Comparison of ENCODE assay signal across 8 cellular contexts in genomic region chr15:89017370-89018066, GRCh38.
DNase-seq lines count a peak whose midpoint lies in the region; TF ChIP-seq lines count a peak whose summit lies in the region.

No MANE protein-coding gene starts in this region.

- DNase-seq in NK-92 treated with Interleukin-12 subunit alpha and Interleukin-12 subunit beta, amount 100 ng/mL, for 24 hours (lab: John Stamatoyannopoulos, UW), result peak; percentile 39
- DNase-seq in NK-92 (lab: John Stamatoyannopoulos, UW; ENCODE audit: unreplicated experiment) (no peak), HT1080 (ENCODE audit: low read depth) (peak; percentile 65), OCI-M2 (lab: John Stamatoyannopoulos, UW; ENCODE audit: unreplicated experiment) (peak; percentile 62), esophagus muscularis mucosa (ENCODE audit: extremely low spot score) (peak; percentile 94), myocyte (ENCODE audit: low read depth) (peak; percentile 85)
- DNase-seq in activated T-cell treated with anti-CD3 and anti-CD28 coated beads, Interleukin-2, amount 50 U/mL, for 1 hour, result peak; percentile 88
- peak; percentile 57 to 86 for DNase-seq in stimulated activated CD8-positive, alpha-beta memory T cell treated with anti-CD3 and anti-CD28 coated beads, Interleukin-4, amount 100 ng/mL, for 4 hours (ENCODE audit: low read depth in 2 of 2, low spot score in 1 of 2)

- no peak for TF ChIP-seq EP300 in esophagus muscularis mucosa (IDR thresholded peaks at IDR 0.05)

- H3K9me3 ChIP-seq in esophagus muscularis mucosa, result no peaks in the 10 kb centered on the region

- peak; percentile 76 to 80 (median 77) for TF ChIP-seq CTCF in esophagus muscularis mucosa (IDR thresholded peaks at IDR 0.05)

- peak overlapping the region; percentile 82 to 92 (median 87) for H3K27ac ChIP-seq in esophagus muscularis mucosa (replicated peaks in 1 of 4)

- H3K4me1 ChIP-seq in esophagus muscularis mucosa, result peaks cover 42 to 65% (median 63%) of the 10 kb centered on the region in 4 donors

- peak overlapping the region; percentile 26 to 46 (median 36) for H3K4me3 ChIP-seq in esophagus muscularis mucosa

- H3K27me3 ChIP-seq in esophagus muscularis mucosa, result no peaks in the 10 kb centered on the region

- H3K36me3 ChIP-seq in esophagus muscularis mucosa, result no peaks in the 10 kb centered on the region

- intact Hi-C loops in esophagus muscularis mucosa (cut with DNase I), result loop anchor here (2.0 kb wide), 1 partner anchor 113 kb away; no protein-coding TSS in a partner anchor

- WGBS in esophagus muscularis mucosa, result 6% methylated on average over 38 of the region's 38 CpGs

- TF ChIP-seq POLR2A in esophagus muscularis mucosa (IDR thresholded peaks at IDR 0.05; ENCODE audit: low read depth), result no peak
